In genomic region chr18:28332071-28332470, GRCh38 we compare ENCODE assay signal across 8 cellular contexts.
"Had no signal": no experiment of that assay in that cellular context is flagged by ENCODE, and none has a peak within 500 bp of the region (broad histone marks: within the 10 kb centered on the region; RNA-seq: fewer than 3 reads in every experiment).

No MANE protein-coding gene starts in this region.

- H3K27ac Mint-ChIP-seq: HFFc6 had no signal

- DNase-seq: GOT3, H7, HFFc6, IMR-90, KG1 had no signal

- H3K9me3 Mint-ChIP-seq: HFFc6 had no signal

- H3K36me3 ChIP-seq: HAP-1 had no signal

- ATAC-seq: HCT116, K562 had no signal

- H3K9me3 ChIP-seq: HAP-1 had no signal

- H3K4me3 ChIP-seq: HAP-1, K562 had no signal
